19 cellular contexts compared by ENCODE assay signal in genomic region chr11:45392621-45393183, GRCh38.
"Had no signal": no experiment of that assay in that cellular context is flagged by ENCODE, and none has a peak within 500 bp of the region (broad histone marks: within the 10 kb centered on the region; RNA-seq: fewer than 3 reads in every experiment).

No MANE protein-coding gene starts in this region.

- H3K27me3 ChIP-seq: body of pancreas, thyroid gland had no signal

- H3K36me3 ChIP-seq: gastroesophageal sphincter, heart left ventricle, thyroid gland had no signal

- H3K27ac ChIP-seq: body of pancreas, gastroesophageal sphincter, heart left ventricle, thyroid gland, VCaP had no signal

- H3K4me1 ChIP-seq: body of pancreas, gastroesophageal sphincter, heart left ventricle, thyroid gland had no signal

- H3K4me3 ChIP-seq: body of pancreas, gastroesophageal sphincter, heart left ventricle, thyroid gland had no signal

- H3K9me3 ChIP-seq: body of pancreas, gastroesophageal sphincter, heart left ventricle, thyroid gland had no signal

- ATAC-seq: body of pancreas; gastroesophageal sphincter; heart left ventricle; left ventricle myocardium superior; naive thymus-derived CD8-positive, alpha-beta T cell had no signal

- DNase-seq: activated CD4-positive, alpha-beta T cell treated with anti-CD3 and anti-CD28 coated beads for 1 hour; activated CD4-positive, alpha-beta T cell treated with anti-CD3 and anti-CD28 coated beads, Interleukin-2, amount 50 U/mL, for 4 hours; activated naive CD4-positive, alpha-beta T cell treated with Interleukin-2 at 50 U/mL for 16 hours; activated naive CD8-positive, alpha-beta T cell treated with anti-CD3 and anti-CD28 coated beads, Interleukin-2, amount 10 ng/mL, durations not matched to agents 7 days and 5 days; activated T-cell treated with anti-CD3 and anti-CD28 coated beads for 4 hours; body of pancreas; caudate nucleus; erythroblast; heart left ventricle; left ventricle myocardium superior; mesendoderm; naive thymus-derived CD8-positive, alpha-beta T cell; nucleus accumbens; stimulated activated CD4-positive, alpha-beta T cell treated with anti-CD3 and anti-CD28 coated beads, Interleukin-2, amount 100 ng/mL, for 24 hours; stimulated activated naive CD4-positive, alpha-beta T cell treated with Interleukin-2 at 50 U/mL for 16 hours; T-helper 2 cell; thyroid gland had no signal
